In genomic region chr16:67192781-67193260, GRCh38 we compare ENCODE assay signal across 9 cellular contexts. TPM values are rescaled to one million over a fixed set of nuclear protein-coding genes. Genes with fewer than 3 reads are reported as not detected.
DNase-seq lines count a peak whose midpoint lies in the region; ATAC-seq, FAIRE-seq and TF ChIP-seq lines count a peak whose summit lies in the region.
"Had no signal": no experiment of that assay in that cellular context is flagged by ENCODE, and none has a peak within 500 bp of the region (broad histone marks: within the 10 kb centered on the region; RNA-seq: fewer than 3 reads in every experiment).

No MANE protein-coding gene starts in this region.

- no CpG with 5 or more reads among the region's 16 CpGs for WGBS in mesendoderm (ENCODE audit: extremely low coverage, insufficient coverage, low lambda C conversion rate)

- in situ Hi-C loops in brain microvascular endothelial cell (cut with HindIII; ENCODE audit: low pct_ligation_motif_present, low sequenced_read_pairs) = no loop called here
- in situ Hi-C loops in ACHN (cut with HindIII; ENCODE audit: low pct_ligation_motif_present, low pct_unique_long_range_greater_than_20kb, low sequenced_read_pairs) = no loop called here

- H2BK15ac ChIP-seq in mesendoderm (replicated peaks; ENCODE audit: low read depth) = no peak overlapping the region

- H3K23ac ChIP-seq in mesendoderm (ENCODE audit: low read length) = peak overlapping the region; percentile 30

- peak overlapping the region; percentile 56 for H3K4ac ChIP-seq in mesendoderm (ENCODE audit: low read depth, low read length)

- FAIRE-seq in frontal cortex (lab: Jason Lieb, UNC) = no peak

- no peak overlapping the region for H4K8ac ChIP-seq in mesendoderm (ENCODE audit: low read depth, low read length)

- no peak for TF ChIP-seq CTCF in left ventricle myocardium inferior (IDR thresholded peaks at IDR 0.05; ENCODE audit: borderline replicate concordance)
- no peak for TF ChIP-seq CTCF in brain microvascular endothelial cell (IDR thresholded peaks at IDR 0.05; ENCODE audit: low read depth, low read length, missing control alignments)

- peak overlapping the region; percentile 88 for H3K27ac ChIP-seq in left ventricle myocardium inferior (replicated peaks)
- H3K27ac ChIP-seq in brain microvascular endothelial cell = peak overlapping the region; percentile 54
- H3K27ac ChIP-seq in mesendoderm (ENCODE audit: low read depth, low read length) = no peak overlapping the region

- no peaks in the 10 kb centered on the region for H3K27me3 ChIP-seq in left ventricle myocardium inferior (ENCODE audit: low read depth)
- H3K27me3 ChIP-seq in brain microvascular endothelial cell (replicated peaks) = no peaks in the 10 kb centered on the region
- H3K27me3 ChIP-seq in mesendoderm (ENCODE audit: insufficient read depth, low read length, poor library complexity) = no peaks in the 10 kb centered on the region

- H3K36me3 ChIP-seq in left ventricle myocardium inferior (peaks cover 42% of the 10 kb centered on the region), brain microvascular endothelial cell (replicated peaks) (peaks cover 44% of the 10 kb centered on the region), mesendoderm (ENCODE audit: control insufficient read depth, insufficient read depth, low read length) (peaks cover 25% of the 10 kb centered on the region)

- H3K18ac ChIP-seq in mesendoderm (ENCODE audit: low read length) = no peak overlapping the region

- intact Hi-C loops in left ventricle myocardium inferior (cut with micrococcal nuclease) (no loop called here), Right ventricle myocardium inferior (cut with DNase I) (loop anchor here (1.0 kb wide), 1 partner anchor 34 kb away; the partner anchor contains the start of gene TMEM208)

- H3K9ac ChIP-seq in mesendoderm (ENCODE audit: low read length) = peak overlapping the region; percentile 91

- H3K9me3 ChIP-seq in left ventricle myocardium inferior (replicated peaks) = no peaks in the 10 kb centered on the region

- no peak for DNase-seq in left ventricle myocardium inferior
- DNase-seq in Right ventricle myocardium inferior (ENCODE audit: missing footprints) = no peak
- DNase-seq in brain microvascular endothelial cell = no peak
- DNase-seq in mesendoderm = no peak
- DNase-seq in frontal cortex (ENCODE audit: low spot score in 2 of 2) = no peak
- no peak for DNase-seq in ACHN

- H2AK5ac ChIP-seq in mesendoderm (ENCODE audit: low read length) = peak overlapping the region; percentile 27

- H3K4me3 ChIP-seq in left ventricle myocardium inferior (peak overlapping the region; percentile 86), brain microvascular endothelial cell (ENCODE audit: low read depth, low read length) (peak overlapping the region; percentile 94), mesendoderm (ENCODE audit: low read length) (peak overlapping the region; percentile 92)

- H2BK5ac ChIP-seq in mesendoderm (ENCODE audit: low read length) = no peak overlapping the region

- peaks cover 16% of the 10 kb centered on the region for H3K79me1 ChIP-seq in mesendoderm (ENCODE audit: low read length)

- peak overlapping the region; percentile 94 for H3K56ac ChIP-seq in mesendoderm (ENCODE audit: low read length)

- H2BK120ac ChIP-seq in mesendoderm (ENCODE audit: low read depth, low read length) = no peak overlapping the region

- H3K4me1 ChIP-seq in left ventricle myocardium inferior (peaks cover 48% of the 10 kb centered on the region), mesendoderm (ENCODE audit: control insufficient read depth, low read depth, low read length) (peaks cover 3% of the 10 kb centered on the region)

- H3K4me2 ChIP-seq in mesendoderm (ENCODE audit: low read length) = peak overlapping the region; percentile 92

- peaks cover 24% of the 10 kb centered on the region for H3K79me2 ChIP-seq in mesendoderm (ENCODE audit: control insufficient read depth, insufficient read depth, low read length)

- ATAC-seq in Right ventricle myocardium inferior = no peak
- ATAC-seq in GM18867 (IDR thresholded peaks at IDR 0.05; ENCODE audit: unreplicated experiment) = no peak
- ATAC-seq in activated CD4-positive, CD25-positive, alpha-beta regulatory T cell treated with anti-CD3 and anti-CD28 coated beads, Interleukin-2, amount 50 U/mL, for 24 hours = no peak

- no peak overlapping the region for H4K5ac ChIP-seq in mesendoderm (ENCODE audit: low read length)

RNA-seq across cellular contexts. Expression of gene E2F4, which starts 0.9 kb away (rescaled TPM):
- total RNA-seq in left ventricle myocardium inferior (35.9 TPM), Right ventricle myocardium inferior (36.9 TPM), frontal cortex (19.6 TPM)
- polyA plus RNA-seq in mesendoderm (2013, experiment 1 of 2) = 55.3 TPM
- polyA plus RNA-seq in mesendoderm (2013, experiment 2 of 2) = 56.0 TPM

RNA-seq across cellular contexts. Expression of gene EXOC3L1, which starts 2.9 kb away (rescaled TPM):
- total RNA-seq in left ventricle myocardium inferior (3.9 TPM), Right ventricle myocardium inferior (4.1 TPM), frontal cortex (1.2 TPM)
- polyA plus RNA-seq in mesendoderm (2013, experiment 1 of 2) = 0.95 TPM
- polyA plus RNA-seq in mesendoderm (2013, experiment 2 of 2) = 0.94 TPM
- total RNA-seq: SK-MEL-5 had no signal

RNA-seq across cellular contexts. Expression of gene ELMO3, which starts 6.1 kb away (rescaled TPM):
- 0.80 TPM for total RNA-seq in left ventricle myocardium inferior
- 0.89 TPM for total RNA-seq in Right ventricle myocardium inferior
- 2.1 TPM for polyA plus RNA-seq in mesendoderm (2013, experiment 1 of 2)
- polyA plus RNA-seq in mesendoderm (2013, experiment 2 of 2) = 2.1 TPM
- total RNA-seq in frontal cortex = 0.41 TPM

RNA-seq across cellular contexts. Expression of gene MATCAP1, which starts 9.1 kb away (rescaled TPM):
- 14.2 TPM for total RNA-seq in left ventricle myocardium inferior
- 9.8 TPM for total RNA-seq in Right ventricle myocardium inferior
- polyA plus RNA-seq in mesendoderm (2013, experiment 1 of 2) = 9.7 TPM
- polyA plus RNA-seq in mesendoderm (2013, experiment 2 of 2) = 8.2 TPM
- total RNA-seq in frontal cortex = 52.2 TPM

RNA-seq across cellular contexts. Expression of gene NOL3, which starts 22.5 kb away (rescaled TPM):
- total RNA-seq in left ventricle myocardium inferior = 110 TPM
- total RNA-seq in Right ventricle myocardium inferior = 109 TPM
- 1.3 TPM for polyA plus RNA-seq in mesendoderm (2013, experiment 1 of 2)
- polyA plus RNA-seq in mesendoderm (2013, experiment 2 of 2) = 1.1 TPM
- total RNA-seq in frontal cortex = 3.7 TPM
